Comparison of ENCODE assay signal across 11 cellular contexts in genomic region chr6:19472850-19473249, GRCh38.
DNase-seq lines count a peak whose midpoint lies in the region; ATAC-seq and TF ChIP-seq lines count a peak whose summit lies in the region.
"Had no signal": no experiment of that assay in that cellular context is flagged by ENCODE, and none has a peak within 500 bp of the region (broad histone marks: within the 10 kb centered on the region; RNA-seq: fewer than 3 reads in every experiment).

No MANE protein-coding gene starts in this region.

- no peak overlapping the region for H3K4me3 Mint-ChIP-seq in neural progenitor cell
- H3K4me3 Mint-ChIP-seq: naive B cell had no signal

- DNase-seq in Daoy (ENCODE audit: low read depth) (peak; percentile 40), KBM-7 (peak; percentile 5), brain microvascular endothelial cell (no peak), neural progenitor cell (ENCODE audit: low spot score) (peak; percentile 15)
- DNase-seq: naive B cell, NCI-H1417, SHP77 treated with DMSO at 0.1 percent for 48 hours had no signal

- peak; percentile 66 for TF ChIP-seq CTCF in brain microvascular endothelial cell (IDR thresholded peaks at IDR 0.05; ENCODE audit: low read depth, low read length, missing control alignments)
- peak; percentile 60 for TF ChIP-seq CTCF in neural progenitor cell (IDR thresholded peaks at IDR 0.05)

- no peak overlapping the region for H3K4me2 ChIP-seq in neural progenitor cell

- H3K9me3 ChIP-seq in neural progenitor cell (ENCODE audit: low read depth) = no peaks in the 10 kb centered on the region
- H3K9me3 ChIP-seq: thyroid gland had no signal

- H3K27ac Mint-ChIP-seq in neural progenitor cell = no peak overlapping the region
- H3K27ac Mint-ChIP-seq: naive B cell had no signal

- no peak overlapping the region for H3K9ac ChIP-seq in neural progenitor cell

- H3K27me3 ChIP-seq in brain microvascular endothelial cell (replicated peaks) = no peaks in the 10 kb centered on the region
- H3K27me3 ChIP-seq in neural progenitor cell = no peaks in the 10 kb centered on the region
- H3K27me3 ChIP-seq: thyroid gland had no signal

- in situ Hi-C loops in KBM-7 (cut with MboI; ENCODE audit: low pct_unique_long_range_greater_than_20kb, low sequenced_read_pairs) = no loop called here
- in situ Hi-C loops in brain microvascular endothelial cell (cut with HindIII; ENCODE audit: low pct_ligation_motif_present, low sequenced_read_pairs) = no loop called here

- no peaks in the 10 kb centered on the region for H4K20me1 ChIP-seq in neural progenitor cell (ENCODE audit: low read depth)

- ATAC-seq in GM18861 (IDR thresholded peaks at IDR 0.05; ENCODE audit: unreplicated experiment) = no peak
- no peak for ATAC-seq in HG03196 (IDR thresholded peaks at IDR 0.05; ENCODE audit: unreplicated experiment)
- no peak for ATAC-seq in GM21717 (IDR thresholded peaks at IDR 0.05; ENCODE audit: unreplicated experiment)

- H3K36me3 ChIP-seq in brain microvascular endothelial cell (replicated peaks) = no peaks in the 10 kb centered on the region
- H3K36me3 ChIP-seq in neural progenitor cell = no peaks in the 10 kb centered on the region
- H3K36me3 ChIP-seq: thyroid gland had no signal

- peaks cover 11% of the 10 kb centered on the region for H3K36me3 Mint-ChIP-seq in neural progenitor cell
- H3K36me3 Mint-ChIP-seq: naive B cell had no signal

- no peaks in the 10 kb centered on the region for H3K79me2 ChIP-seq in neural progenitor cell (ENCODE audit: low read depth)

- H3K9me3 Mint-ChIP-seq in neural progenitor cell = peaks cover 21% of the 10 kb centered on the region

- H2AFZ ChIP-seq in neural progenitor cell (replicated peaks) = no peak overlapping the region

- H3F3A ChIP-seq in neural progenitor cell (ENCODE audit: low read depth) = no peaks in the 10 kb centered on the region

- H3K4me1 Mint-ChIP-seq in neural progenitor cell = peaks cover 3% of the 10 kb centered on the region
- H3K4me1 Mint-ChIP-seq: naive B cell had no signal

- H3K4me3 ChIP-seq in brain microvascular endothelial cell (ENCODE audit: low read depth, low read length) (no peak overlapping the region), neural progenitor cell (no peak overlapping the region)
- H3K4me3 ChIP-seq: thyroid gland had no signal

- H3K27me3 Mint-ChIP-seq in neural progenitor cell (ENCODE audit: insufficient read depth, low read depth) = no peaks in the 10 kb centered on the region
- H3K27me3 Mint-ChIP-seq: naive B cell had no signal

- H3K4me1 ChIP-seq in neural progenitor cell = no peaks in the 10 kb centered on the region
- H3K4me1 ChIP-seq: thyroid gland had no signal

- H3K27ac ChIP-seq in brain microvascular endothelial cell = no peak overlapping the region
- H3K27ac ChIP-seq in neural progenitor cell = no peak overlapping the region
- H3K27ac ChIP-seq: thyroid gland had no signal
